Comparison of ENCODE assay signal across 9 cellular contexts in genomic region chr5:169581580-169582227, GRCh38. TPM values are rescaled to one million over a fixed set of nuclear protein-coding genes. Genes with fewer than 3 reads are reported as not detected.
DNase-seq lines count a peak whose midpoint lies in the region; ATAC-seq, FAIRE-seq and TF ChIP-seq lines count a peak whose summit lies in the region.
"Had no signal": no experiment of that assay in that cellular context is flagged by ENCODE, and none has a peak within 500 bp of the region (broad histone marks: within the 10 kb centered on the region; RNA-seq: fewer than 3 reads in every experiment).

No MANE protein-coding gene starts in this region.

- H3K27me3 ChIP-seq in uterus = no peaks in the 10 kb centered on the region

- H3K4me3 ChIP-seq in uterus = no peak overlapping the region

- no peaks in the 10 kb centered on the region for H3K9me3 ChIP-seq in uterus

- peak; percentile 69 for DNase-seq in CD1c-positive myeloid dendritic cell (ENCODE audit: extremely low spot score)
- peak; percentile 64 for DNase-seq in RPMI8226
- DNase-seq in activated T-helper 1 cell treated with anti-CD3 and anti-CD28 coated beads, Interleukin-2, amount 50 U/mL, for 16 hours (ENCODE audit: low read depth in 1 of 2, low spot score in 1 of 2) = peak; percentile 7 to 24
- DNase-seq in frontal cortex (ENCODE audit: low spot score in 2 of 2) = peak; percentile 15 to 36
- peak; percentile 71 for DNase-seq in pons (ENCODE audit: low spot score)
- peak; percentile 52 to 65 for DNase-seq in uterus

- H3K4me1 ChIP-seq in uterus = peaks cover 0 to 2% of the 10 kb centered on the region in 2 donors

- peak; percentile 74 to 81 (median 78) for TF ChIP-seq CTCF in uterus (IDR thresholded peaks at IDR 0.05)

- no peak for FAIRE-seq in frontal cortex (lab: Jason Lieb, UNC)
- FAIRE-seq: TTC549 had no signal

- no peak overlapping the region for H3K27ac ChIP-seq in uterus

- TF ChIP-seq POLR2A in uterus (IDR thresholded peaks at IDR 0.05) = no peak

- no peaks in the 10 kb centered on the region for H3K36me3 ChIP-seq in uterus

- ATAC-seq in GM18909 (IDR thresholded peaks at IDR 0.05; ENCODE audit: poor library complexity, unreplicated experiment) = peak; percentile 40
- ATAC-seq in HG03442 (IDR thresholded peaks at IDR 0.05; ENCODE audit: unreplicated experiment) = peak; percentile 39

- intact Hi-C loops in uterus (cut with DNase I; ENCODE audit: low total_unique reads) = no loop called here

RNA-seq across cellular contexts. Expression of gene SPDL1, which starts 1.9 kb away (rescaled TPM):
- 20.8 TPM for total RNA-seq in frontal cortex
- total RNA-seq in uterus = 10 to 100 TPM in 3 of 4 donors, 1 to 10 TPM in 1; 1.5 to 30.2 (median 14.9) TPM

RNA-seq across cellular contexts. Expression of gene DOCK2, which starts 55.4 kb away (rescaled TPM):
- total RNA-seq in frontal cortex (3.3 TPM), uterus (10 to 100 TPM in 1 of 4 donors, 1 to 10 TPM in 3; 2.0 to 17.4 (median 7.5) TPM)

Comparison
In these comparisons a context has a peak if more than half of its experiments do, and no peak if none do; other contexts are left out.
1. DNase-seq: peak in every context shown above with its lines; median percentile 71 in pons; 69 in CD1c-positive myeloid dendritic cell; 64 in RPMI8226; 58 in uterus; 26 in frontal cortex; 16 in activated T-helper 1 cell treated with anti-CD3 and anti-CD28 coated beads, Interleukin-2, amount 50 U/mL, for 16 hours.